ENCODE assay signal across 29 cellular contexts in genomic region chr10:85622425-85622824, GRCh38.
"Had no signal": no experiment of that assay in that cellular context is flagged by ENCODE, and none has a peak within 500 bp of the region (broad histone marks: within the 10 kb centered on the region; RNA-seq: fewer than 3 reads in every experiment).

No MANE protein-coding gene starts in this region.

- H3K9me3 Mint-ChIP-seq: mesothelial cell of epicardium; natural killer cell; nephron progenitor cell; neural progenitor cell; stimulated activated memory B cell treated with anti-CD40 and anti-IgM and Interleukin-4, amounts not matched to agents 10 μg/mL and 1 μg/mL and 100 μg/mL, for 72 hours; stimulated activated naive CD8-positive, alpha-beta T cell treated with anti-CD3 and anti-CD28 coated beads, Interleukin-15, amount 100 ng/mL, for 72 hours had no signal

- H3K9ac ChIP-seq: neural progenitor cell had no signal

- H3K9me3 ChIP-seq: neutrophil, ovary, right atrium auricular region, right lobe of liver, tibial nerve, uterus had no signal

- H3K4me1 Mint-ChIP-seq: immature natural killer cell; naive B cell; natural killer cell; stimulated activated memory B cell treated with anti-CD40 and anti-IgM and Interleukin-4, amounts not matched to agents 10 μg/mL and 1 μg/mL and 100 μg/mL, for 72 hours had no signal

- H3K4me3 ChIP-seq: lung, neural progenitor cell, ovary, right atrium auricular region, right lobe of liver, smooth muscle cell, tibial nerve, uterus had no signal

- H2AFZ ChIP-seq: neural progenitor cell had no signal

- H3K27ac Mint-ChIP-seq: immature natural killer cell; mesothelial cell of epicardium; naive B cell; natural killer cell; nephron progenitor cell; neural progenitor cell; progenitor cell of endocrine pancreas; stimulated activated memory B cell treated with anti-CD40 and anti-IgM and Interleukin-4, amounts not matched to agents 10 μg/mL and 1 μg/mL and 100 μg/mL, for 72 hours; stimulated activated naive CD8-positive, alpha-beta T cell treated with anti-CD3 and anti-CD28 coated beads, Interleukin-15, amount 100 ng/mL, for 72 hours; type B pancreatic cell had no signal

- H3K36me3 ChIP-seq: neural progenitor cell, neutrophil, ovary, right atrium auricular region, right lobe of liver, tibial nerve, uterus had no signal

- H3K4me1 ChIP-seq: neural progenitor cell, right atrium auricular region, right lobe of liver, tibial nerve, uterus had no signal

- DNase-seq: hypothalamus; immature natural killer cell; left cardiac atrium; mesendoderm; naive B cell; natural killer cell; nephron progenitor cell; occipital lobe; ovary; right lobe of liver; stimulated activated CD4-positive, alpha-beta T cell treated with anti-CD3 and anti-CD28 coated beads, Interleukin-1b, Interleukin-23, amount 100 ng/mL, for 48 hours; stimulated activated CD4-positive, alpha-beta T cell treated with anti-CD3 and anti-CD28 coated beads, Interleukin-2, amount 100 ng/mL, for 48 hours; stimulated activated CD4-positive, alpha-beta T cell treated with anti-CD3 and anti-CD28 coated beads, Interleukin-4, amount 100 ng/mL, for 4 hours; stimulated activated CD8-positive, alpha-beta memory T cell treated with anti-CD3 and anti-CD28 coated beads, Interleukin-4, amount 100 ng/mL, for 48 hours; stimulated activated naive CD4-positive, alpha-beta T cell treated with Interleukin-2 at 50 U/mL for 16 hours; stimulated activated naive CD8-positive, alpha-beta T cell treated with anti-CD3 and anti-CD28 coated beads, Interleukin-15, amount 100 ng/mL, for 72 hours; substantia nigra; uterus had no signal

- ATAC-seq: left cardiac atrium; left lobe of liver; natural killer cell; right lobe of liver; stimulated activated memory B cell treated with anti-CD40 and anti-IgM and Interleukin-4, amounts not matched to agents 10 μg/mL and 1 μg/mL and 100 μg/mL, for 72 hours; stimulated activated naive CD8-positive, alpha-beta T cell treated with anti-CD3 and anti-CD28 coated beads, Interleukin-15, amount 100 ng/mL, for 72 hours had no signal

- H3K4me3 Mint-ChIP-seq: immature natural killer cell; mesothelial cell of epicardium; naive B cell; natural killer cell; nephron progenitor cell; neural progenitor cell; stimulated activated memory B cell treated with anti-CD40 and anti-IgM and Interleukin-4, amounts not matched to agents 10 μg/mL and 1 μg/mL and 100 μg/mL, for 72 hours; stimulated activated naive CD8-positive, alpha-beta T cell treated with anti-CD3 and anti-CD28 coated beads, Interleukin-15, amount 100 ng/mL, for 72 hours; type B pancreatic cell had no signal

- H3K27ac ChIP-seq: neural progenitor cell, neutrophil, ovary, right atrium auricular region, right lobe of liver, tibial nerve, uterus had no signal

- H3K27me3 ChIP-seq: neural progenitor cell, neutrophil, ovary, right atrium auricular region, right lobe of liver, tibial nerve, uterus had no signal

- H3K36me3 Mint-ChIP-seq: immature natural killer cell; mesothelial cell of epicardium; naive B cell; natural killer cell; neural progenitor cell; stimulated activated memory B cell treated with anti-CD40 and anti-IgM and Interleukin-4, amounts not matched to agents 10 μg/mL and 1 μg/mL and 100 μg/mL, for 72 hours; type B pancreatic cell had no signal

- H3K4me2 ChIP-seq: neural progenitor cell, smooth muscle cell had no signal
